27 cellular contexts compared by ENCODE assay signal in genomic region chr12:63855299-63855698, GRCh38.
"Had no signal": no experiment of that assay in that cellular context is flagged by ENCODE, and none has a peak within 500 bp of the region (broad histone marks: within the 10 kb centered on the region; RNA-seq: fewer than 3 reads in every experiment).

No MANE protein-coding gene starts in this region.

- H3K4me3 Mint-ChIP-seq: naive thymus-derived CD4-positive, alpha-beta T cell; natural killer cell; nephron progenitor cell; neural crest cell; stimulated activated memory B cell treated with anti-CD40 and anti-IgM and Interleukin-4, amounts not matched to agents 10 μg/mL and 1 μg/mL and 100 μg/mL, for 72 hours; stimulated activated naive CD8-positive, alpha-beta T cell treated with anti-CD3 and anti-CD28 coated beads, Interleukin-15, amount 100 ng/mL, for 72 hours; type B pancreatic cell had no signal

- H3K4me3 ChIP-seq: pancreas, psoas muscle, right lobe of liver, sigmoid colon, suprapubic skin, testis, tibial artery, transverse colon, upper lobe of right lung, uterus had no signal

- H3K27ac Mint-ChIP-seq: naive thymus-derived CD4-positive, alpha-beta T cell; natural killer cell; nephron progenitor cell; stimulated activated memory B cell treated with anti-CD40 and anti-IgM and Interleukin-4, amounts not matched to agents 10 μg/mL and 1 μg/mL and 100 μg/mL, for 72 hours; stimulated activated naive CD8-positive, alpha-beta T cell treated with anti-CD3 and anti-CD28 coated beads, Interleukin-15, amount 100 ng/mL, for 72 hours; type B pancreatic cell had no signal

- ATAC-seq: naive thymus-derived CD4-positive, alpha-beta T cell; natural killer cell; pancreas; psoas muscle; right cardiac atrium; right lobe of liver; stimulated activated memory B cell treated with anti-CD40 and anti-IgM and Interleukin-4, amounts not matched to agents 10 μg/mL and 1 μg/mL and 100 μg/mL, for 72 hours; stimulated activated naive CD8-positive, alpha-beta T cell treated with anti-CD3 and anti-CD28 coated beads, Interleukin-15, amount 100 ng/mL, for 72 hours; stimulated activated naive CD8-positive, alpha-beta T cell treated with anti-CD3 and anti-CD28 coated beads, Interleukin-15, Interleukin-2, amounts not matched to agents 100 U/mL and 50 U/mL, for 24 hours; upper lobe of right lung had no signal

- H3K9me3 ChIP-seq: pancreas, psoas muscle, right lobe of liver, sigmoid colon, suprapubic skin, testis, tibial artery, transverse colon, upper lobe of right lung, uterus had no signal

- H3K36me3 ChIP-seq: pancreas, right lobe of liver, sigmoid colon, suprapubic skin, tibial artery, transverse colon, upper lobe of right lung, uterus had no signal

- H3K4me1 Mint-ChIP-seq: naive thymus-derived CD4-positive, alpha-beta T cell; natural killer cell; nephron progenitor cell; neural crest cell; stimulated activated memory B cell treated with anti-CD40 and anti-IgM and Interleukin-4, amounts not matched to agents 10 μg/mL and 1 μg/mL and 100 μg/mL, for 72 hours; stimulated activated naive CD8-positive, alpha-beta T cell treated with anti-CD3 and anti-CD28 coated beads, Interleukin-15, amount 100 ng/mL, for 72 hours had no signal

- H3K27me3 Mint-ChIP-seq: stimulated activated memory B cell treated with anti-CD40 and anti-IgM and Interleukin-4, amounts not matched to agents 10 μg/mL and 1 μg/mL and 100 μg/mL, for 72 hours; stimulated activated naive CD8-positive, alpha-beta T cell treated with anti-CD3 and anti-CD28 coated beads, Interleukin-15, amount 100 ng/mL, for 72 hours; type B pancreatic cell had no signal

- H3K27ac ChIP-seq: pancreas, psoas muscle, right lobe of liver, sigmoid colon, suprapubic skin, testis, tibial artery, transverse colon, upper lobe of right lung, uterus had no signal

- H3K27me3 ChIP-seq: pancreas, right lobe of liver, sigmoid colon, suprapubic skin, testis, tibial artery, transverse colon, upper lobe of right lung, uterus had no signal

- H3K36me3 Mint-ChIP-seq: naive thymus-derived CD4-positive, alpha-beta T cell; natural killer cell; stimulated activated memory B cell treated with anti-CD40 and anti-IgM and Interleukin-4, amounts not matched to agents 10 μg/mL and 1 μg/mL and 100 μg/mL, for 72 hours; type B pancreatic cell had no signal

- H3K4me1 ChIP-seq: psoas muscle, right lobe of liver, suprapubic skin, testis, upper lobe of right lung, uterus had no signal

- H3K9me3 Mint-ChIP-seq: natural killer cell; nephron progenitor cell; neural crest cell; stimulated activated memory B cell treated with anti-CD40 and anti-IgM and Interleukin-4, amounts not matched to agents 10 μg/mL and 1 μg/mL and 100 μg/mL, for 72 hours; stimulated activated naive CD8-positive, alpha-beta T cell treated with anti-CD3 and anti-CD28 coated beads, Interleukin-15, amount 100 ng/mL, for 72 hours; type B pancreatic cell had no signal

- DNase-seq: naive thymus-derived CD4-positive, alpha-beta T cell; natural killer cell; nephron progenitor cell; occipital lobe; pancreas; psoas muscle; right cardiac atrium; right lobe of liver; sigmoid colon; small intestine; stimulated activated CD4-positive, alpha-beta T cell treated with anti-CD3 and anti-CD28 coated beads, Interleukin-15, amount 100 ng/mL, for 24 hours; stimulated activated CD4-positive, alpha-beta T cell treated with anti-CD3 and anti-CD28 coated beads, Interleukin-2, amount 100 ng/mL, for 24 hours; stimulated activated CD4-positive, alpha-beta T cell treated with anti-CD3 and anti-CD28 coated beads, Interleukin-2, amount 100 ng/mL, for 48 hours; stimulated activated CD4-positive, alpha-beta T cell treated with anti-CD3 and anti-CD28 coated beads, Interleukin-4, amount 100 ng/mL, for 24 hours; stimulated activated naive CD4-positive, alpha-beta T cell; stimulated activated naive CD8-positive, alpha-beta T cell treated with anti-CD3 and anti-CD28 coated beads, Interleukin-15, amount 100 ng/mL, for 72 hours; stimulated activated naive CD8-positive, alpha-beta T cell treated with anti-CD3 and anti-CD28 coated beads, Interleukin-15, Interleukin-2, amounts not matched to agents 100 U/mL and 50 U/mL, for 24 hours; substantia nigra; testis; tibial artery; transverse colon; upper lobe of right lung; uterus had no signal
